In genomic region chr11:118529584-118530175, GRCh38 we compare ENCODE assay signal across 1 cellular context.
TF ChIP-seq lines count a peak whose summit lies in the region.

No MANE protein-coding gene starts in this region.

TF ChIP-seq in A549, 52 proteins besides CTCF, POLR2A, EP300 and RAD21 (continued from another document):
- TF ChIP-seq, protein P1, sequence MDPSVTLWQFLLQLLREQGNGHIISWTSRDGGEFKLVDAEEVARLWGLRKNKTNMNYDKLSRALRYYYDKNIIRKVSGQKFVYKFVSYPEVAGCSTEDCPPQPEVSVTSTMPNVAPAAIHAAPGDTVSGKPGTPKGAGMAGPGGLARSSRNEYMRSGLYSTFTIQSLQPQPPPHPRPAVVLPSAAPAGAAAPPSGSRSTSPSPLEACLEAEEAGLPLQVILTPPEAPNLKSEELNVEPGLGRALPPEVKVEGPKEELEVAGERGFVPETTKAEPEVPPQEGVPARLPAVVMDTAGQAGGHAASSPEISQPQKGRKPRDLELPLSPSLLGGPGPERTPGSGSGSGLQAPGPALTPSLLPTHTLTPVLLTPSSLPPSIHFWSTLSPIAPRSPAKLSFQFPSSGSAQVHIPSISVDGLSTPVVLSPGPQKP (IDR thresholded peaks at IDR 0.05; ENCODE audit: low read depth, low read length) = no peak
